In genomic region chr22:38110008-38110862, GRCh38 we compare ENCODE assay signal across 10 cellular contexts. TPM values are rescaled to one million over a fixed set of nuclear protein-coding genes. Genes with fewer than 3 reads are reported as not detected.
DNase-seq lines count a peak whose midpoint lies in the region; ATAC-seq, FAIRE-seq and TF ChIP-seq lines count a peak whose summit lies in the region.
"Had no signal": no experiment of that assay in that cellular context is flagged by ENCODE, and none has a peak within 500 bp of the region (broad histone marks: within the 10 kb centered on the region; RNA-seq: fewer than 3 reads in every experiment).

A gene with protein sequence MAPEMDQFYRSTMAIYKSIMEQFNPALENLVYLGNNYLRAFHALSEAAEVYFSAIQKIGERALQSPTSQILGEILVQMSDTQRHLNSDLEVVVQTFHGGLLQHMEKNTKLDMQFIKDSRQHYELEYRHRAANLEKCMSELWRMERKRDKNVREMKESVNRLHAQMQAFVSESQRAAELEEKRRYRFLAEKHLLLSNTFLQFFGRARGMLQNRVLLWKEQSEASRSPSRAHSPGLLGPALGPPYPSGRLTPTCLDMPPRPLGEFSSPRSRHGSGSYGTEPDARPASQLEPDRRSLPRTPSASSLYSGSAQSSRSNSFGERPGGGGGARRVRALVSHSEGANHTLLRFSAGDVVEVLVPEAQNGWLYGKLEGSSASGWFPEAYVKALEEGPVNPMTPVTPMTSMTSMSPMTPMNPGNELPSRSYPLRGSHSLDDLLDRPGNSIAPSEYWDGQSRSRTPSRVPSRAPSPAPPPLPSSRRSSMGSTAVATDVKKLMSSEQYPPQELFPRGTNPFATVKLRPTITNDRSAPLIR (minus strand): TSS chr22:38110684. CDS start chr22:38110525, 159 bp downstream.

- intact Hi-C loops in CD8-positive, alpha-beta T cell (cut with DNase I, micrococcal nuclease): loop anchor here in 1 of 2 experiments (5.0 kb wide), 1 partner anchor 122 kb away; no protein-coding TSS in a partner anchor
- intact Hi-C loops in natural killer cell (cut with micrococcal nuclease): no loop called here

- H3K36me3 ChIP-seq in CD8-positive, alpha-beta T cell (ENCODE audit: insufficient read depth, low read length): no peaks in the 10 kb centered on the region
- H3K36me3 ChIP-seq in H1 (ENCODE audit: control insufficient read depth in 2 of 4, insufficient read depth in 4 of 4, low read length in 3 of 4): no peaks in the 10 kb centered on the region
- H3K36me3 ChIP-seq: breast epithelium had no signal

- H3K9me3 ChIP-seq in CD8-positive, alpha-beta T cell (ENCODE audit: low read length): no peaks in the 10 kb centered on the region
- no peaks in the 10 kb centered on the region for H3K9me3 ChIP-seq in H1 (ENCODE audit: insufficient read depth in 2 of 2, low read depth in 1 of 2, low read length in 1 of 2)
- H3K9me3 ChIP-seq: breast epithelium had no signal

- DNase-seq in CD8-positive, alpha-beta T cell: no peak
- DNase-seq in HuH-7 (ENCODE audit: low spot score) (peak; percentile 94), H1 (ENCODE audit: low read depth in 1 of 2, low spot score in 2 of 2) (no peak), natural killer cell (no peak), NCI-H510A (lab: John Stamatoyannopoulos, UW) (no peak), GM19239 (ENCODE audit: insufficient read length, low spot score) (no peak), mesothelial cell of epicardium (ENCODE audit: low spot score in 2 of 2, unreplicated experiment in 2 of 2) (no peak)
- DNase-seq: NCI-H524 had no signal

- no peaks in the 10 kb centered on the region for H4K20me1 ChIP-seq in H1 (replicated peaks in 1 of 2; ENCODE audit: control insufficient read depth in 1 of 2, insufficient read depth in 2 of 2, low read length in 2 of 2)

- TF ChIP-seq POLR2A in H1 (IDR thresholded peaks at IDR 0.05; ENCODE audit: control extremely low read depth in 1 of 2, low read depth in 2 of 2, low read length in 2 of 2): no peak

- CTCF ChIA-PET in CD8-positive, alpha-beta T cell (lab: Charles Lee): no interaction called here
- CTCF ChIA-PET in H1 (lab: Charles Lee; ENCODE audit: partially characterized antibody): interaction anchor here (0.6 to 10.2 kb wide), 13 partner anchors 9 to 120 kb away, joined by 3 to 194 read pairs (median 4); no protein-coding TSS in a partner anchor

- no peak within 1 kb of the TSS for H2BK120ac ChIP-seq in H1 (replicated peaks; ENCODE audit: low read depth, low read length)

- no peak within 1 kb of the TSS for H3K9ac ChIP-seq in H1 (replicated peaks in 1 of 4; ENCODE audit: extremely low read depth in 1 of 4, low read depth in 3 of 4, low read length in 3 of 4)

- H2BK20ac ChIP-seq in H1 (ENCODE audit: low read length): no peak within 1 kb of the TSS

- H3K4ac ChIP-seq in H1 (replicated peaks; ENCODE audit: insufficient read length, low read depth, low read length): no peak within 1 kb of the TSS

- H3K79me2 ChIP-seq in H1 (ENCODE audit: control insufficient read depth in 1 of 2, insufficient read depth in 2 of 2, low read length in 2 of 2): no peaks in the 10 kb centered on the region

- H4K5ac ChIP-seq in H1 (ENCODE audit: insufficient read length, low read depth, low read length): no peak within 1 kb of the TSS

- H3K79me1 ChIP-seq in H1 (ENCODE audit: low read depth, low read length): no peaks in the 10 kb centered on the region

- ATAC-seq in CD8-positive, alpha-beta T cell: no peak
- ATAC-seq in natural killer cell (no peak), GM21576 (IDR thresholded peaks at IDR 0.05; ENCODE audit: unreplicated experiment) (no peak)

- H3K9me3 Mint-ChIP-seq in CD8-positive, alpha-beta T cell: no peaks in the 10 kb centered on the region
- H3K9me3 Mint-ChIP-seq in natural killer cell (peaks cover 0 to 3% of the 10 kb centered on the region in 2 donors), mesothelial cell of epicardium (no peaks in the 10 kb centered on the region)

- no peak within 1 kb of the TSS for H3K4me3 Mint-ChIP-seq in CD8-positive, alpha-beta T cell
- peak within 1 kb of the TSS; percentile 84 for H3K4me3 Mint-ChIP-seq in natural killer cell
- H3K4me3 Mint-ChIP-seq in mesothelial cell of epicardium: no peak within 1 kb of the TSS

- no peaks in the 10 kb centered on the region for H3K27me3 ChIP-seq in CD8-positive, alpha-beta T cell (ENCODE audit: insufficient read depth, low read length)
- H3K27me3 ChIP-seq in H1 (replicated peaks in 1 of 4; ENCODE audit: control insufficient read depth in 3 of 4, extremely low read depth in 1 of 4, insufficient read depth in 3 of 4, low read length in 3 of 4): no peaks in the 10 kb centered on the region; a peak in 2 of 7 replicates
- H3K27me3 ChIP-seq: breast epithelium had no signal

- H3K27ac Mint-ChIP-seq in CD8-positive, alpha-beta T cell: peak within 1 kb of the TSS; percentile 76
- H3K27ac Mint-ChIP-seq in natural killer cell: peak within 1 kb of the TSS; percentile 89 to 93
- H3K27ac Mint-ChIP-seq in mesothelial cell of epicardium: no peak within 1 kb of the TSS

- no peak within 1 kb of the TSS for H4K91ac ChIP-seq in H1 (replicated peaks; ENCODE audit: insufficient read length, low read length)

- TF ChIP-seq CTCF in CD8-positive, alpha-beta T cell (IDR thresholded peaks at IDR 0.05): no peak
- TF ChIP-seq CTCF in H1 (IDR thresholded peaks at IDR 0.05; ENCODE audit: control extremely low read depth in 1 of 3, insufficient read depth in 1 of 3, low read depth in 1 of 3, low read length in 3 of 3): no peak
- no peak for TF ChIP-seq CTCF in natural killer cell (IDR thresholded peaks at IDR 0.05)
- no peak for TF ChIP-seq CTCF in mesothelial cell of epicardium (IDR thresholded peaks at IDR 0.05; ENCODE audit: unreplicated experiment)

- no peak within 1 kb of the TSS for H2BK15ac ChIP-seq in H1 (ENCODE audit: low read length)

- H3K18ac ChIP-seq in H1 (ENCODE audit: extremely low read depth, low read length): peak within 1 kb of the TSS; percentile 9; the same call in 1 of the 2 replicates

- H3K23me2 ChIP-seq in H1 (ENCODE audit: low read depth, low read length): 0 out of 2 replicates have a peak, but pooled peaks cover 1% of the 10 kb centered on the region

- H3K27me3 Mint-ChIP-seq in CD8-positive, alpha-beta T cell (ENCODE audit: low read depth): no peaks in the 10 kb centered on the region
- H3K27me3 Mint-ChIP-seq in natural killer cell (ENCODE audit: low read depth in 2 of 2) (no peaks in the 10 kb centered on the region), mesothelial cell of epicardium (ENCODE audit: low read depth) (no peaks in the 10 kb centered on the region)

- no peak within 1 kb of the TSS for H2BK5ac ChIP-seq in H1 (ENCODE audit: low read depth, low read length)

- no peak within 1 kb of the TSS for H3K27ac ChIP-seq in CD8-positive, alpha-beta T cell (ENCODE audit: low read depth, low read length)
- no peak within 1 kb of the TSS for H3K27ac ChIP-seq in H1 (ENCODE audit: low read depth, low read length)
- H3K27ac ChIP-seq: breast epithelium had no signal

- H3K14ac ChIP-seq in H1 (ENCODE audit: insufficient read length): no peak within 1 kb of the TSS

- no peak for TF ChIP-seq EP300 in H1 (IDR thresholded peaks at IDR 0.05; ENCODE audit: borderline replicate concordance in 1 of 2, low read depth in 2 of 2, low read length in 2 of 2)

- no peaks in the 10 kb centered on the region for H3K4me1 ChIP-seq in CD8-positive, alpha-beta T cell (ENCODE audit: insufficient read depth, low read length)
- H3K4me1 ChIP-seq in H1 (replicated peaks in 1 of 4; ENCODE audit: control insufficient read depth in 3 of 4, insufficient read depth in 4 of 4, low read length in 3 of 4): peaks cover 0 to 9% (median 7%) of the 10 kb centered on the region in 4 experiments; a peak in 3 of 7 replicates

- no peak within 1 kb of the TSS for H2BK12ac ChIP-seq in H1 (ENCODE audit: low read depth, low read length)

- H2AFZ ChIP-seq in H1 (ENCODE audit: low read length): no peak within 1 kb of the TSS

- POLR2A ChIA-PET in CD8-positive, alpha-beta T cell (lab: Charles Lee): no interaction called here
- POLR2A ChIA-PET in H1 (lab: Charles Lee; ENCODE audit: partially characterized antibody): interaction anchor here (0.7 to 1.4 kb wide), 4 partner anchors 10 to 80 kb away, joined by 3 to 4 read pairs (median 3); no protein-coding TSS in a partner anchor

- H3K56ac ChIP-seq in H1 (replicated peaks; ENCODE audit: insufficient read length, low read depth, low read length): no peak within 1 kb of the TSS

- H2AK5ac ChIP-seq in H1 (ENCODE audit: low read depth, low read length): 0 out of 2 replicates have a peak within 1 kb of the TSS, but pooled peaks have one; percentile 24

- H3K4me2 ChIP-seq in H1 (ENCODE audit: insufficient read depth in 1 of 2, low read depth in 2 of 2, low read length in 2 of 2): no peak within 1 kb of the TSS; a peak in 1 of 4 replicates

- H3K4me1 Mint-ChIP-seq in CD8-positive, alpha-beta T cell (ENCODE audit: low read depth): peaks cover 4% of the 10 kb centered on the region
- H3K4me1 Mint-ChIP-seq in natural killer cell (peaks cover 20 to 44% of the 10 kb centered on the region in 2 donors), mesothelial cell of epicardium (peaks cover 2% of the 10 kb centered on the region)

- no peak within 1 kb of the TSS for H3K4me3 ChIP-seq in CD8-positive, alpha-beta T cell (ENCODE audit: low read depth, low read length)
- no peak within 1 kb of the TSS for H3K4me3 ChIP-seq in H1 (ENCODE audit: extremely low read depth in 1 of 4, insufficient read depth in 2 of 4, low read depth in 3 of 4, low read length in 4 of 4)
- H3K4me3 ChIP-seq: breast epithelium had no signal

- peak within 1 kb of the TSS; percentile 57; the same call in 1 of the 2 replicates for H4K8ac ChIP-seq in H1 (ENCODE audit: extremely low read depth, insufficient read depth, low read length)

- FAIRE-seq in H1 (lab: Jason Lieb, UNC): no peak
- no peak for FAIRE-seq in GM19239 (lab: Jason Lieb, UNC)

- no peak for TF ChIP-seq RAD21 in H1 (IDR thresholded peaks at IDR 0.05 in 1 of 2, conservative IDR thresholded peaks at IDR 0.05 in 1 of 2; ENCODE audit: low read depth in 2 of 2, low read length in 2 of 2)

- H3K36me3 Mint-ChIP-seq in CD8-positive, alpha-beta T cell: peaks cover 17% of the 10 kb centered on the region
- H3K36me3 Mint-ChIP-seq in natural killer cell: no peaks in the 10 kb centered on the region
- peaks cover 4% of the 10 kb centered on the region for H3K36me3 Mint-ChIP-seq in mesothelial cell of epicardium

- no peak within 1 kb of the TSS for H3K23ac ChIP-seq in H1 (ENCODE audit: insufficient read length)

- WGBS in H1 (ENCODE audit: extremely low coverage in 1 of 2, insufficient coverage in 1 of 2, insufficient read length in 1 of 2, insufficient replicate concordance in 2 of 2, low coverage in 1 of 2, low lambda C conversion rate in 2 of 2, missing lambda C conversion rate in 1 of 2), 2 experiments: 73% methylated on average over 17 of the region's 19 CpGs; no CpG with 5 or more reads in 1 of the 2 experiments

RNA-seq across cellular contexts. Expression of the gene that starts here (rescaled TPM):
- under 1 TPM; 0.60 to 0.61 TPM for total RNA-seq in CD8-positive, alpha-beta T cell
- total RNA-seq in H1 (2021; fragmentation: NEBNext Ultra II Directional; extraction: Animal tissue kit (Norgen Biotek cat#: 25700)): 5.4 and 7.2 TPM in 2 replicates
- 10.0 and 13.9 TPM in 2 replicates for polyA plus RNA-seq in H1 (2011; rRNA removed)
- polyA plus RNA-seq in H1 (2011; cell fraction: cytosol; rRNA removed): 5.2 TPM
- 14.7 TPM for polyA plus RNA-seq in H1 (2011; cell fraction: nucleus; rRNA removed)
- polyA plus RNA-seq in H1 (2012, experiment 1 of 2): 2.3 to 7.1 TPM (median 5.9 TPM) in 4 replicates
- polyA plus RNA-seq in H1 (2012, experiment 2 of 2): 3.2 TPM
- 5.7 TPM for polyA plus RNA-seq in H1 (2013, experiment 1 of 2)
- 5.2 TPM for polyA plus RNA-seq in H1 (2013, experiment 2 of 2)
- polyA minus RNA-seq in H1 (2011; rRNA and poly(A)+ RNA removed): 0.54 and 1.1 TPM in 2 replicates
- polyA minus RNA-seq in H1 (2011; cell fraction: cytosol; rRNA and poly(A)+ RNA removed): 5.6 TPM
- polyA minus RNA-seq in H1 (2011; cell fraction: nucleus; rRNA and poly(A)+ RNA removed): 1.5 TPM
- total RNA-seq in natural killer cell (1 to 10 TPM in 2 of 3 donors, under 1 TPM in 1; 0.99 to 1.9 (median 1.2) TPM), mesothelial cell of epicardium (1.6 to 1.9 TPM (median 1.7 TPM) in 3 replicates)
